Comparison of ENCODE assay signal across 9 cellular contexts in genomic region chr9:79592736-79593493, GRCh38. TPM values are rescaled to one million over a fixed set of nuclear protein-coding genes. Genes with fewer than 3 reads are reported as not detected.
DNase-seq lines count a peak whose midpoint lies in the region; ATAC-seq, FAIRE-seq and TF ChIP-seq lines count a peak whose summit lies in the region.
"Had no signal": no experiment of that assay in that cellular context is flagged by ENCODE, and none has a peak within 500 bp of the region (broad histone marks: within the 10 kb centered on the region; RNA-seq: fewer than 3 reads in every experiment).

No MANE protein-coding gene starts in this region.

- H2AFZ ChIP-seq in mammary epithelial cell (ENCODE audit: low read depth, low read length) (no peak overlapping the region), MM.1S (ENCODE audit: low read length) (no peak overlapping the region)

- no peaks in the 10 kb centered on the region for H3K27me3 Mint-ChIP-seq in WTC11 (ENCODE audit: low read depth)
- no peaks in the 10 kb centered on the region for H3K27me3 Mint-ChIP-seq in Caco-2 (ENCODE audit: insufficient read depth, unreplicated experiment)

- H3K27ac ChIP-seq in mammary epithelial cell (ENCODE audit: insufficient read depth, low read depth, low read length), result peak overlapping the region; percentile 15
- no peak overlapping the region for H3K27ac ChIP-seq in breast epithelium
- H3K27ac ChIP-seq in MM.1S (ENCODE audit: low read length), result no peak overlapping the region
- H3K27ac ChIP-seq: RWPE1 had no signal

- no peaks in the 10 kb centered on the region for H3K9me2 ChIP-seq in MM.1S (replicated peaks; ENCODE audit: insufficient read depth, low read length)

- no peak overlapping the region for H3K4me3 Mint-ChIP-seq in WTC11
- H3K4me3 Mint-ChIP-seq in Caco-2 (ENCODE audit: unreplicated experiment), result no peak overlapping the region

- dilution Hi-C loops in mammary epithelial cell (cut with HindIII; ENCODE audit: low sequenced_read_pairs), result no loop called here

- H3K9ac ChIP-seq in mammary epithelial cell (ENCODE audit: insufficient read depth, low read length), result no peak overlapping the region
- no peak overlapping the region for H3K9ac ChIP-seq in MM.1S (ENCODE audit: low read length)

- TF ChIP-seq POLR2A in breast epithelium (IDR thresholded peaks at IDR 0.05), result no peak

- H3K36me3 Mint-ChIP-seq in WTC11, result peaks cover 6% of the 10 kb centered on the region; the same call in 1 of the 2 replicates
- H3K36me3 Mint-ChIP-seq in Caco-2 (ENCODE audit: insufficient read depth, unreplicated experiment), result peaks cover 8% of the 10 kb centered on the region

- no peaks in the 10 kb centered on the region for H3F3A ChIP-seq in MM.1S (ENCODE audit: insufficient read depth, low read length)

- H3K27ac Mint-ChIP-seq in WTC11 (no peak overlapping the region), Caco-2 (ENCODE audit: unreplicated experiment) (no peak overlapping the region)

- intact Hi-C loops in mammary epithelial cell (cut with micrococcal nuclease), result no loop called here
- intact Hi-C loops in breast epithelium (cut with DNase I; ENCODE audit: low total_unique reads), result no loop called here
- intact Hi-C loops in Caco-2 (cut with micrococcal nuclease; ENCODE audit: unreplicated experiment), result no loop called here

- peaks cover 13% of the 10 kb centered on the region for H3K4me1 ChIP-seq in mammary epithelial cell (ENCODE audit: insufficient read depth, low read length)
- H3K4me1 ChIP-seq in breast epithelium, result peaks cover 0 to 5% of the 10 kb centered on the region in 2 donors
- no peaks in the 10 kb centered on the region; the same call in 1 of the 2 replicates for H3K4me1 ChIP-seq in MM.1S (ENCODE audit: low read length)
- H3K4me1 ChIP-seq in Caco-2, result no peaks in the 10 kb centered on the region

- no peaks in the 10 kb centered on the region for H3K9me3 Mint-ChIP-seq in WTC11
- no peaks in the 10 kb centered on the region for H3K9me3 Mint-ChIP-seq in Caco-2 (ENCODE audit: unreplicated experiment)

- H3K79me2 ChIP-seq in mammary epithelial cell (ENCODE audit: insufficient read depth, low read length) (peaks cover 45% of the 10 kb centered on the region), MM.1S (ENCODE audit: low read length) (no peaks in the 10 kb centered on the region)

- TF ChIP-seq CTCF in mammary epithelial cell (conservative IDR thresholded peaks at IDR 0.05 in 1 of 2, IDR thresholded peaks at IDR 0.05 in 1 of 2; ENCODE audit: extremely low read depth in 1 of 2, insufficient read depth in 1 of 2, low read depth in 1 of 2, low read length in 2 of 2) (no peak), breast epithelium (IDR thresholded peaks at IDR 0.05) (no peak), MM.1S (IDR thresholded peaks at IDR 0.05; ENCODE audit: low read length) (no peak), bronchial epithelial cell (IDR thresholded peaks at IDR 0.05; ENCODE audit: insufficient read depth, low read length, severe bottlenecking) (no peak), WTC11 (IDR thresholded peaks at IDR 0.05) (no peak), Caco-2 (IDR thresholded peaks at IDR 0.05; ENCODE audit: insufficient read depth in 1 of 2, low read depth in 1 of 2, low read length in 1 of 2, severe bottlenecking in 1 of 2, unreplicated experiment in 1 of 2) (no peak)

- no peaks in the 10 kb centered on the region for H3K27me3 ChIP-seq in mammary epithelial cell (ENCODE audit: insufficient read depth, low read length)
- H3K27me3 ChIP-seq in breast epithelium, result no peaks in the 10 kb centered on the region
- H3K27me3 ChIP-seq in MM.1S (replicated peaks; ENCODE audit: insufficient read depth, low read length), result peaks cover 19% of the 10 kb centered on the region
- H3K27me3 ChIP-seq in bronchial epithelial cell (ENCODE audit: control insufficient read depth, insufficient read depth, low read length), result no peaks in the 10 kb centered on the region
- H3K27me3 ChIP-seq in Caco-2 (replicated peaks; ENCODE audit: control insufficient read depth, insufficient read depth, low read length), result no peaks in the 10 kb centered on the region

- H3K9me3 ChIP-seq in mammary epithelial cell (replicated peaks; ENCODE audit: insufficient read depth, low read length) (no peaks in the 10 kb centered on the region), breast epithelium (no peaks in the 10 kb centered on the region), MM.1S (replicated peaks; ENCODE audit: insufficient read depth, low read length) (no peaks in the 10 kb centered on the region), Caco-2 (no peaks in the 10 kb centered on the region)

- H4K20me1 ChIP-seq in mammary epithelial cell (ENCODE audit: insufficient read depth, low read length), result no peaks in the 10 kb centered on the region
- H4K20me1 ChIP-seq in MM.1S (ENCODE audit: insufficient read depth, low read length), result no peaks in the 10 kb centered on the region

- POLR2A ChIA-PET in WTC11 (lab: Charles Lee), result no interaction called here
- POLR2A ChIA-PET in Caco-2 (lab: Charles Lee), result no interaction called here

- no peak for FAIRE-seq in bronchial epithelial cell (lab: Jason Lieb, UNC)

- H3K36me3 ChIP-seq in mammary epithelial cell (ENCODE audit: insufficient read depth, low read length) (no peaks in the 10 kb centered on the region), breast epithelium (no peaks in the 10 kb centered on the region), MM.1S (replicated peaks; ENCODE audit: insufficient read depth, low read length) (no peaks in the 10 kb centered on the region), bronchial epithelial cell (ENCODE audit: control insufficient read depth, insufficient read depth, low read length) (no peaks in the 10 kb centered on the region), Caco-2 (ENCODE audit: control insufficient read depth, insufficient read depth, low read length) (no peaks in the 10 kb centered on the region)

- peak overlapping the region; percentile 66 for H3K4me2 ChIP-seq in mammary epithelial cell (ENCODE audit: insufficient read depth, low read depth, low read length)
- no peak overlapping the region for H3K4me2 ChIP-seq in MM.1S (ENCODE audit: low read depth, low read length)

- H3K4me1 Mint-ChIP-seq in WTC11 (peaks cover 13% of the 10 kb centered on the region), Caco-2 (ENCODE audit: low read depth, unreplicated experiment) (no peaks in the 10 kb centered on the region)

- H3K4me3 ChIP-seq in mammary epithelial cell (replicated peaks in 1 of 3; ENCODE audit: insufficient read depth in 1 of 3, low read depth in 2 of 3, low read length in 3 of 3) (peak overlapping the region in 1 of 3 experiments; percentile 3), breast epithelium (no peak overlapping the region), MM.1S (ENCODE audit: low read length) (no peak overlapping the region), bronchial epithelial cell (ENCODE audit: low read depth, low read length) (no peak overlapping the region), Caco-2 (ENCODE audit: low read depth, low read length) (no peak overlapping the region)

- 0% methylated on average over 4 of the region's 4 CpGs for WGBS in mammary epithelial cell (ENCODE audit: low coverage, missing lambda C conversion rate)

- BruUV-seq in mammary epithelial cell (replicated peaks; lab: Mats Ljungman, UMichigan) (no TSS peak), Caco-2 (replicated peaks; lab: Mats Ljungman, UMichigan) (no TSS peak)

- ATAC-seq in WTC11, result no peak

- peak; percentile 51 for DNase-seq in mammary epithelial cell
- no peak for DNase-seq in breast epithelium (ENCODE audit: low spot score in 2 of 2)
- DNase-seq in MM.1S, result peak; percentile 47
- DNase-seq in bronchial epithelial cell (ENCODE audit: low read depth), result peak; percentile 59
- no peak for DNase-seq in NCI-H2196 treated with DMSO at 0.1 percent for 48 hours (lab: John Stamatoyannopoulos, UW; ENCODE audit: unreplicated experiment)
- DNase-seq in WTC11 (ENCODE audit: low spot score), result no peak
- DNase-seq in Caco-2, result no peak
- DNase-seq in 8988T, result no peak

- CTCF ChIA-PET in mammary epithelial cell (lab: Charles Lee; ENCODE audit: low non-redundant PET) (interaction anchor here (0.6 kb wide), 1 partner anchor 77 kb away, joined by 6 read pairs; no protein-coding TSS in a partner anchor), WTC11 (lab: Charles Lee) (no interaction called here), Caco-2 (lab: Charles Lee) (no interaction called here)

- in situ Hi-C loops in mammary epithelial cell (cut with MboI; ENCODE audit: low sequenced_read_pairs in 2 of 2), result loop anchor here in 1 of 2 donors (25.0 kb wide), 1 partner anchor 94 kb away; no protein-coding TSS in a partner anchor

TF ChIP-seq in WTC11, 78 proteins besides CTCF, POLR2A, EP300 and RAD21 (continues in another document):
- TF ChIP-seq, protein P1, sequence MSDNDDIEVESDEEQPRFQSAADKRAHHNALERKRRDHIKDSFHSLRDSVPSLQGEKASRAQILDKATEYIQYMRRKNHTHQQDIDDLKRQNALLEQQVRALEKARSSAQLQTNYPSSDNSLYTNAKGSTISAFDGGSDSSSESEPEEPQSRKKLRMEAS (CRISPR knock-in tag; IDR thresholded peaks at IDR 0.05), result no peak
- TF ChIP-seq, protein P2, sequence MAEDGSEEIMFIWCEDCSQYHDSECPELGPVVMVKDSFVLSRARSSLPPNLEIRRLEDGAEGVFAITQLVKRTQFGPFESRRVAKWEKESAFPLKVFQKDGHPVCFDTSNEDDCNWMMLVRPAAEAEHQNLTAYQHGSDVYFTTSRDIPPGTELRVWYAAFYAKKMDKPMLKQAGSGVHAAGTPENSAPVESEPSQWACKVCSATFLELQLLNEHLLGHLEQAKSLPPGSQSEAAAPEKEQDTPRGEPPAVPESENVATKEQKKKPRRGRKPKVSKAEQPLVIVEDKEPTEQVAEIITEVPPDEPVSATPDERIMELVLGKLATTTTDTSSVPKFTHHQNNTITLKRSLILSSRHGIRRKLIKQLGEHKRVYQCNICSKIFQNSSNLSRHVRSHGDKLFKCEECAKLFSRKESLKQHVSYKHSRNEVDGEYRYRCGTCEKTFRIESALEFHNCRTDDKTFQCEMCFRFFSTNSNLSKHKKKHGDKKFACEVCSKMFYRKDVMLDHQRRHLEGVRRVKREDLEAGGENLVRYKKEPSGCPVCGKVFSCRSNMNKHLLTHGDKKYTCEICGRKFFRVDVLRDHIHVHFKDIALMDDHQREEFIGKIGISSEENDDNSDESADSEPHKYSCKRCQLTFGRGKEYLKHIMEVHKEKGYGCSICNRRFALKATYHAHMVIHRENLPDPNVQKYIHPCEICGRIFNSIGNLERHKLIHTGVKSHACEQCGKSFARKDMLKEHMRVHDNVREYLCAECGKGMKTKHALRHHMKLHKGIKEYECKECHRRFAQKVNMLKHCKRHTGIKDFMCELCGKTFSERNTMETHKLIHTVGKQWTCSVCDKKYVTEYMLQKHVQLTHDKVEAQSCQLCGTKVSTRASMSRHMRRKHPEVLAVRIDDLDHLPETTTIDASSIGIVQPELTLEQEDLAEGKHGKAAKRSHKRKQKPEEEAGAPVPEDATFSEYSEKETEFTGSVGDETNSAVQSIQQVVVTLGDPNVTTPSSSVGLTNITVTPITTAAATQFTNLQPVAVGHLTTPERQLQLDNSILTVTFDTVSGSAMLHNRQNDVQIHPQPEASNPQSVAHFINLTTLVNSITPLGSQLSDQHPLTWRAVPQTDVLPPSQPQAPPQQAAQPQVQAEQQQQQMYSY (CRISPR knock-in tag; IDR thresholded peaks at IDR 0.05), result no peak

RNA-seq across cellular contexts. Expression of gene TLE4, which starts 21.1 kb away (rescaled TPM):
- total RNA-seq in mammary epithelial cell (10 to 100 TPM; 32.8 to 38.4 TPM), breast epithelium (10 to 100 TPM; 25.0 to 47.0 (median 35.1) TPM), bronchial epithelial cell (9.5 and 10.8 TPM in 2 replicates), WTC11 (2021) (48.1 to 50.9 TPM (median 49.8 TPM) in 3 replicates), Caco-2 (2022) (8.1 and 9.2 TPM in 2 replicates)
- polyA plus RNA-seq in mammary epithelial cell, result 26.0 TPM
- 63.0 TPM for polyA minus RNA-seq in mammary epithelial cell

Comparison
In these comparisons a context has a peak if more than half of its experiments do, and no peak if none do; other contexts are left out.
1. DNase-seq: peak in mammary epithelial cell (single experiment), MM.1S (single experiment) and bronchial epithelial cell (single experiment); none in breast epithelium (0 of 2), NCI-H2196 treated with DMSO at 0.1 percent for 48 hours (single experiment), WTC11 (single experiment), Caco-2 (0 of 2) and 8988T (single experiment).